Comparison of ENCODE assay signal across 18 cellular contexts in the genomic region with DNA sequence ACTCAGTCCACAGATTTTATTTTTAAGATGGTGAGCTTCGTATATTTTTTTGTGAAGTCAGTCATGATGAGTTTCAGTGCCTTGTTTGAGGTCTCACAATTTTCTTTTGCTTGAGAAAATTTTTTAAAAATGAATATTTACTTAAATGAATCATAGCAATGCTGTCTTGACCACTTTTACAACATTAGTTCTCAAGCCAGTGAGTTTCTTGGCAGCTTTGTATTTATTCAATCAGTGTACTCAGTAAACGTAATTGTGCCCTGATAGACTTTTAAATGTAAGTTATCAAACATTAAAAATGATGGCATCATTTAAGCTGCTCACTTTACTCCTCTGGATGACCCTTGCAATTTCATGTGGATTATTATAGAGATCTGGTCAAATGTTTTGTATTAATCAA.
A peak's percentile ranks its signal among the peaks of the same experiment; 100 is the strongest.
DNase-seq lines count a peak whose midpoint lies in the region; ATAC-seq and TF ChIP-seq lines count a peak whose summit lies in the region.
"Had no signal": no experiment of that assay in that cellular context is flagged by ENCODE, and none has a peak within 500 bp of the region (broad histone marks: within the 10 kb centered on the region; RNA-seq: fewer than 3 reads in every experiment).

No MANE protein-coding gene starts in this region.

- peaks cover 8% of the 10 kb centered on the region for H3K36me3 Mint-ChIP-seq in activated naive CD8-positive, alpha-beta T cell treated with anti-CD3 and anti-CD28 coated beads for 36 hours
- no peaks in the 10 kb centered on the region for H3K36me3 Mint-ChIP-seq in activated T-helper 2 cell treated with anti-CD3 and anti-CD28 coated beads, Interferon-gamma antibody, Interleukin-2, Interleukin-4, amounts not matched to agents 10 μg/mL and 5 μg/mL and 100 μg/mL, durations not matched to agents 14 hours and 24 hours and 36 hours (ENCODE audit: low read depth)
- H3K36me3 Mint-ChIP-seq in activated CD4-positive, alpha-beta T cell treated with anti-CD3 and anti-CD28 coated beads, Interleukin-2, amount 10 ng/mL, durations not matched to agents 24 days and 14 days (ENCODE audit: low read depth), result no peaks in the 10 kb centered on the region

- no peak overlapping the region for H3K4me3 Mint-ChIP-seq in activated naive CD8-positive, alpha-beta T cell treated with anti-CD3 and anti-CD28 coated beads for 36 hours
- H3K4me3 Mint-ChIP-seq in activated T-helper 2 cell treated with anti-CD3 and anti-CD28 coated beads, Interferon-gamma antibody, Interleukin-2, Interleukin-4, amounts not matched to agents 10 μg/mL and 5 μg/mL and 100 μg/mL, durations not matched to agents 14 hours and 24 hours and 36 hours (ENCODE audit: low read depth), result no peak overlapping the region
- H3K4me3 Mint-ChIP-seq in activated CD4-positive, alpha-beta T cell treated with anti-CD3 and anti-CD28 coated beads, Interleukin-2, amount 10 ng/mL, durations not matched to agents 24 days and 14 days, result no peak overlapping the region
- H3K4me3 Mint-ChIP-seq: CD8-positive, alpha-beta memory T cell had no signal

- ATAC-seq in GM18907 (IDR thresholded peaks at IDR 0.05; ENCODE audit: unreplicated experiment), result no peak

- DNase-seq in EH (ENCODE audit: low read depth) (peak; percentile 48), LNCaP clone FGC (ENCODE audit: low read depth) (peak; percentile 68), astrocyte of the spinal cord (ENCODE audit: low read depth, low spot score) (peak; percentile 44), kidney tubule cell (ENCODE audit: low spot score) (peak; percentile 13)
- DNase-seq in activated naive CD8-positive, alpha-beta T cell treated with anti-CD3 and anti-CD28 coated beads for 36 hours, result no peak
- DNase-seq in activated T-helper 2 cell treated with anti-CD3 and anti-CD28 coated beads, Interferon-gamma antibody, Interleukin-2, Interleukin-4, amounts not matched to agents 10 μg/mL and 5 μg/mL and 100 μg/mL, durations not matched to agents 14 hours and 24 hours and 36 hours (ENCODE audit: low spot score), result no peak
- no peak for DNase-seq in activated CD4-positive, alpha-beta T cell treated with anti-CD3 and anti-CD28 coated beads, Interleukin-2, amount 10 ng/mL, durations not matched to agents 24 days and 14 days
- DNase-seq: CD8-positive, alpha-beta memory T cell; DMS79; KBM-7; MV-4-11; NCI-H187; NCI-H2107; NCI-H510A; NCI-H774; SJCRH30 had no signal

- H3K4me1 Mint-ChIP-seq in activated naive CD8-positive, alpha-beta T cell treated with anti-CD3 and anti-CD28 coated beads for 36 hours, result no peaks in the 10 kb centered on the region
- peaks cover 3% of the 10 kb centered on the region for H3K4me1 Mint-ChIP-seq in activated T-helper 2 cell treated with anti-CD3 and anti-CD28 coated beads, Interferon-gamma antibody, Interleukin-2, Interleukin-4, amounts not matched to agents 10 μg/mL and 5 μg/mL and 100 μg/mL, durations not matched to agents 14 hours and 24 hours and 36 hours (ENCODE audit: low read depth)
- H3K4me1 Mint-ChIP-seq in activated CD4-positive, alpha-beta T cell treated with anti-CD3 and anti-CD28 coated beads, Interleukin-2, amount 10 ng/mL, durations not matched to agents 24 days and 14 days, result peaks cover 4% of the 10 kb centered on the region
- H3K4me1 Mint-ChIP-seq: CD8-positive, alpha-beta memory T cell had no signal

- H3K27ac Mint-ChIP-seq in activated naive CD8-positive, alpha-beta T cell treated with anti-CD3 and anti-CD28 coated beads for 36 hours, result no peak overlapping the region
- no peak overlapping the region for H3K27ac Mint-ChIP-seq in activated T-helper 2 cell treated with anti-CD3 and anti-CD28 coated beads, Interferon-gamma antibody, Interleukin-2, Interleukin-4, amounts not matched to agents 10 μg/mL and 5 μg/mL and 100 μg/mL, durations not matched to agents 14 hours and 24 hours and 36 hours
- no peak overlapping the region for H3K27ac Mint-ChIP-seq in activated CD4-positive, alpha-beta T cell treated with anti-CD3 and anti-CD28 coated beads, Interleukin-2, amount 10 ng/mL, durations not matched to agents 24 days and 14 days
- H3K27ac Mint-ChIP-seq: CD8-positive, alpha-beta memory T cell had no signal

- TF ChIP-seq CTCF in LNCaP clone FGC (IDR thresholded peaks at IDR 0.05; ENCODE audit: control insufficient read depth, extremely low read depth, insufficient read depth) (no peak), astrocyte of the spinal cord (IDR thresholded peaks at IDR 0.05; ENCODE audit: low read depth, low read length) (no peak)

- H3K4me3 ChIP-seq in LNCaP clone FGC (ENCODE audit: low read depth, low read length) (no peak overlapping the region), astrocyte of the spinal cord (ENCODE audit: low read depth, low read length) (no peak overlapping the region)
- H3K4me3 ChIP-seq: BLaER1 treated with 17β-estradiol and CSF1 and Interleukin-3, amounts not matched to agents 10 nM and 100 nM; SJCRH30 had no signal

- H3K9me3 Mint-ChIP-seq in activated naive CD8-positive, alpha-beta T cell treated with anti-CD3 and anti-CD28 coated beads for 36 hours, result no peaks in the 10 kb centered on the region
- no peaks in the 10 kb centered on the region for H3K9me3 Mint-ChIP-seq in activated T-helper 2 cell treated with anti-CD3 and anti-CD28 coated beads, Interferon-gamma antibody, Interleukin-2, Interleukin-4, amounts not matched to agents 10 μg/mL and 5 μg/mL and 100 μg/mL, durations not matched to agents 14 hours and 24 hours and 36 hours
- no peaks in the 10 kb centered on the region for H3K9me3 Mint-ChIP-seq in activated CD4-positive, alpha-beta T cell treated with anti-CD3 and anti-CD28 coated beads, Interleukin-2, amount 10 ng/mL, durations not matched to agents 24 days and 14 days
- H3K9me3 Mint-ChIP-seq: CD8-positive, alpha-beta memory T cell had no signal

- in situ Hi-C loops in astrocyte of the spinal cord (cut with HindIII; ENCODE audit: low sequenced_read_pairs), result no loop called here

- H3K27me3 Mint-ChIP-seq in activated naive CD8-positive, alpha-beta T cell treated with anti-CD3 and anti-CD28 coated beads for 36 hours, result no peaks in the 10 kb centered on the region
- H3K27me3 Mint-ChIP-seq in activated T-helper 2 cell treated with anti-CD3 and anti-CD28 coated beads, Interferon-gamma antibody, Interleukin-2, Interleukin-4, amounts not matched to agents 10 μg/mL and 5 μg/mL and 100 μg/mL, durations not matched to agents 14 hours and 24 hours and 36 hours (ENCODE audit: low read depth), result no peaks in the 10 kb centered on the region
- H3K27me3 Mint-ChIP-seq in activated CD4-positive, alpha-beta T cell treated with anti-CD3 and anti-CD28 coated beads, Interleukin-2, amount 10 ng/mL, durations not matched to agents 24 days and 14 days, result no peaks in the 10 kb centered on the region
- H3K27me3 Mint-ChIP-seq: CD8-positive, alpha-beta memory T cell had no signal

- intact Hi-C loops in activated T-helper 2 cell treated with anti-CD3 and anti-CD28 coated beads, Interferon-gamma antibody, Interleukin-2, Interleukin-4, amounts not matched to agents 10 μg/mL and 5 μg/mL and 100 μg/mL, durations not matched to agents 14 hours and 24 hours and 36 hours (cut with micrococcal nuclease), result no loop called here
- intact Hi-C loops in activated CD4-positive, alpha-beta T cell treated with anti-CD3 and anti-CD28 coated beads, Interleukin-2, amount 10 ng/mL, durations not matched to agents 24 days and 14 days (cut with micrococcal nuclease), result no loop called here

Comparison
In these comparisons a context has a peak if more than half of its experiments do, and no peak if none do; other contexts are left out.
1. DNase-seq: peak in EH (single experiment), LNCaP clone FGC (single experiment), astrocyte of the spinal cord (single experiment) and kidney tubule cell (single experiment); none in activated naive CD8-positive, alpha-beta T cell treated with anti-CD3 and anti-CD28 coated beads for 36 hours (single experiment), activated T-helper 2 cell treated with anti-CD3 and anti-CD28 coated beads, Interferon-gamma antibody, Interleukin-2, Interleukin-4, amounts not matched to agents 10 μg/mL and 5 μg/mL and 100 μg/mL, durations not matched to agents 14 hours and 24 hours and 36 hours (single experiment) and activated CD4-positive, alpha-beta T cell treated with anti-CD3 and anti-CD28 coated beads, Interleukin-2, amount 10 ng/mL, durations not matched to agents 24 days and 14 days (single experiment).